14 cellular contexts compared by ENCODE assay signal in the genomic region with DNA sequence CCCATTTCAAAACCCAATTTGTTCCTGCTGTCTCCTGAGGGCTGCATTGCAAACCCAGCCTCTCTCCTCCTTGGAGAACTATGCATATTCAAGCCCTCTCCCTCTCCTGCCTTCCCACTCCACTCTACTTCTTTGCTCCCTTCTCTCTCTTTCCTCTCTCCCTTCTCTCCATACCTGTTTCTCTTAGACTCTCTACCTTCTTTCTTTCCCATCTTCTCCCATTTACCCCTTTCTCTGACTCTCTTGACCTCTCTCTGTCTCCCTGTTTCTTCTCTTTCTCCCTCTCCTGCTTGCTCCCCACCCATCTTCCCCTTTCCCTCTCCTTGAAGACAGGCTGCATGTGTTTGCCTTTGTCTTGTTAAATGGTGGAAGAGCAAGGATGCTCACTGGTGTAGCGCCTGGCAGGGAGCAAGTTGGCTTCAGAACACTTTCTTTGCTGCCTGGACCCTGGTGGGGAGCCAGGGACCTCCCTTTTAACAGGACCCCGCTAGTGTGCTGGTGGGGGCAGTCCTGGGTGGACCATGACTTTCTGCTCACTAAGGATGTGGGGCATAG.
DNase-seq lines count a peak whose midpoint lies in the region; ATAC-seq and TF ChIP-seq lines count a peak whose summit lies in the region.
"Had no signal": no experiment of that assay in that cellular context is flagged by ENCODE, and none has a peak within 500 bp of the region (broad histone marks: within the 10 kb centered on the region; RNA-seq: fewer than 3 reads in every experiment).

No MANE protein-coding gene starts in this region.

- intact Hi-C loops in Right ventricle myocardium inferior (cut with DNase I): no loop called here
- intact Hi-C loops in left ventricle myocardium superior (cut with micrococcal nuclease): no loop called here
- intact Hi-C loops in activated T-helper 1 cell treated with anti-CD3 and anti-CD28 coated beads, Interleukin-12 subunit alpha, Interleukin-12 subunit beta, Interleukin-2, Interleukin-4 antibody, amounts not matched to agents 30 ng/mL and 10 ng/mL and 1 ng/mL, durations not matched to agents 14 hours and 24 hours and 36 hours (cut with micrococcal nuclease): no loop called here

- in situ Hi-C loops in brain microvascular endothelial cell (cut with HindIII; ENCODE audit: low pct_ligation_motif_present, low sequenced_read_pairs): no loop called here

- peaks cover 11% of the 10 kb centered on the region for H3K4me1 Mint-ChIP-seq in activated T-helper 17 cell treated with anti-CD3 and anti-CD28 coated beads, Interleukin-2, amount 50 U/mL, for 72 hours
- H3K4me1 Mint-ChIP-seq in activated T-helper 1 cell treated with anti-CD3 and anti-CD28 coated beads, Interleukin-12 subunit alpha, Interleukin-12 subunit beta, Interleukin-2, Interleukin-4 antibody, amounts not matched to agents 30 ng/mL and 10 ng/mL and 1 ng/mL, durations not matched to agents 14 hours and 24 hours and 36 hours (ENCODE audit: low read depth): no peaks in the 10 kb centered on the region
- H3K4me1 Mint-ChIP-seq: CD4-positive, alpha-beta memory T cell had no signal

- H3K27ac ChIP-seq in iPS-20b (ENCODE audit: low read length): no peak overlapping the region
- H3K27ac ChIP-seq in brain microvascular endothelial cell: no peak overlapping the region
- H3K27ac ChIP-seq: BLaER1 treated with 17β-estradiol and CSF1 and Interleukin-3, amounts not matched to agents 10 nM and 100 nM had no signal

- H3K36me3 Mint-ChIP-seq in activated T-helper 17 cell treated with anti-CD3 and anti-CD28 coated beads, Interleukin-2, amount 50 U/mL, for 72 hours (ENCODE audit: low read depth): no peaks in the 10 kb centered on the region
- no peaks in the 10 kb centered on the region for H3K36me3 Mint-ChIP-seq in activated T-helper 1 cell treated with anti-CD3 and anti-CD28 coated beads, Interleukin-12 subunit alpha, Interleukin-12 subunit beta, Interleukin-2, Interleukin-4 antibody, amounts not matched to agents 30 ng/mL and 10 ng/mL and 1 ng/mL, durations not matched to agents 14 hours and 24 hours and 36 hours (ENCODE audit: low read depth)
- H3K36me3 Mint-ChIP-seq: CD4-positive, alpha-beta memory T cell had no signal

- no peaks in the 10 kb centered on the region for H3K9me3 ChIP-seq in iPS-20b (ENCODE audit: insufficient read depth, low read depth, low read length)
- H3K9me3 ChIP-seq: BLaER1 treated with 17β-estradiol and CSF1 and Interleukin-3, amounts not matched to agents 10 nM and 100 nM had no signal

- H3K9ac ChIP-seq in iPS-20b (ENCODE audit: low read depth, low read length): 0 out of 2 replicates have a peak overlapping the region, but pooled peaks have one; percentile 7
- H3K9ac ChIP-seq: BLaER1 treated with 17β-estradiol and CSF1 and Interleukin-3, amounts not matched to agents 10 nM and 100 nM had no signal

- no peak overlapping the region for H3K4me3 Mint-ChIP-seq in activated T-helper 17 cell treated with anti-CD3 and anti-CD28 coated beads, Interleukin-2, amount 50 U/mL, for 72 hours
- no peak overlapping the region for H3K4me3 Mint-ChIP-seq in activated T-helper 1 cell treated with anti-CD3 and anti-CD28 coated beads, Interleukin-12 subunit alpha, Interleukin-12 subunit beta, Interleukin-2, Interleukin-4 antibody, amounts not matched to agents 30 ng/mL and 10 ng/mL and 1 ng/mL, durations not matched to agents 14 hours and 24 hours and 36 hours
- H3K4me3 Mint-ChIP-seq: CD4-positive, alpha-beta memory T cell had no signal

- H3K9me3 Mint-ChIP-seq in activated T-helper 17 cell treated with anti-CD3 and anti-CD28 coated beads, Interleukin-2, amount 50 U/mL, for 72 hours: no peaks in the 10 kb centered on the region
- H3K9me3 Mint-ChIP-seq in activated T-helper 1 cell treated with anti-CD3 and anti-CD28 coated beads, Interleukin-12 subunit alpha, Interleukin-12 subunit beta, Interleukin-2, Interleukin-4 antibody, amounts not matched to agents 30 ng/mL and 10 ng/mL and 1 ng/mL, durations not matched to agents 14 hours and 24 hours and 36 hours: no peaks in the 10 kb centered on the region
- H3K9me3 Mint-ChIP-seq: CD4-positive, alpha-beta memory T cell had no signal

- H3K4me1 ChIP-seq in iPS-20b (ENCODE audit: insufficient read depth, low read length): peaks cover 17% of the 10 kb centered on the region; the same call in 1 of the 2 replicates

- no peaks in the 10 kb centered on the region for H3K36me3 ChIP-seq in iPS-20b (ENCODE audit: insufficient read depth, low read depth, low read length)
- H3K36me3 ChIP-seq in brain microvascular endothelial cell (replicated peaks): no peaks in the 10 kb centered on the region
- H3K36me3 ChIP-seq: BLaER1 treated with 17β-estradiol and CSF1 and Interleukin-3, amounts not matched to agents 10 nM and 100 nM had no signal

- no peak for TF ChIP-seq CTCF in brain microvascular endothelial cell (IDR thresholded peaks at IDR 0.05; ENCODE audit: low read depth, low read length, missing control alignments)

- no peak for ATAC-seq in Right ventricle myocardium inferior
- ATAC-seq in left ventricle myocardium superior: no peak
- ATAC-seq in activated T-helper 17 cell treated with anti-CD3 and anti-CD28 coated beads, Interleukin-2, amount 50 U/mL, for 72 hours (replicated peaks): no peak
- ATAC-seq: GM12878 had no signal

- H3K27me3 Mint-ChIP-seq in activated T-helper 17 cell treated with anti-CD3 and anti-CD28 coated beads, Interleukin-2, amount 50 U/mL, for 72 hours: peaks cover 5% of the 10 kb centered on the region
- H3K27me3 Mint-ChIP-seq in activated T-helper 1 cell treated with anti-CD3 and anti-CD28 coated beads, Interleukin-12 subunit alpha, Interleukin-12 subunit beta, Interleukin-2, Interleukin-4 antibody, amounts not matched to agents 30 ng/mL and 10 ng/mL and 1 ng/mL, durations not matched to agents 14 hours and 24 hours and 36 hours (ENCODE audit: insufficient read depth): no peaks in the 10 kb centered on the region

- H3K4me3 ChIP-seq in iPS-20b (ENCODE audit: low read length) (no peak overlapping the region), brain microvascular endothelial cell (ENCODE audit: low read depth, low read length) (no peak overlapping the region)
- H3K4me3 ChIP-seq: BLaER1 treated with 17β-estradiol and CSF1 and Interleukin-3, amounts not matched to agents 10 nM and 100 nM; GM12878 had no signal

- H3K27ac Mint-ChIP-seq in activated T-helper 17 cell treated with anti-CD3 and anti-CD28 coated beads, Interleukin-2, amount 50 U/mL, for 72 hours: peak overlapping the region; percentile 21
- H3K27ac Mint-ChIP-seq in activated T-helper 1 cell treated with anti-CD3 and anti-CD28 coated beads, Interleukin-12 subunit alpha, Interleukin-12 subunit beta, Interleukin-2, Interleukin-4 antibody, amounts not matched to agents 30 ng/mL and 10 ng/mL and 1 ng/mL, durations not matched to agents 14 hours and 24 hours and 36 hours: no peak overlapping the region

- H3K27me3 ChIP-seq in iPS-20b (ENCODE audit: insufficient read depth, low read length) (no peaks in the 10 kb centered on the region), brain microvascular endothelial cell (replicated peaks) (peaks cover 3% of the 10 kb centered on the region)
- H3K27me3 ChIP-seq: BLaER1 treated with 17β-estradiol and CSF1 and Interleukin-3, amounts not matched to agents 10 nM and 100 nM had no signal

- DNase-seq in Right ventricle myocardium inferior (ENCODE audit: missing footprints) (peak; percentile 33), left ventricle myocardium superior (no peak), RPMI8226 (no peak), brain microvascular endothelial cell (no peak), C1 segment of cervical spinal cord (lab: John Stamatoyannopoulos, UW) (no peak)
- DNase-seq in activated T-helper 1 cell treated with anti-CD3 and anti-CD28 coated beads, Interleukin-12 subunit alpha, Interleukin-12 subunit beta, Interleukin-2, Interleukin-4 antibody, amounts not matched to agents 30 ng/mL and 10 ng/mL and 1 ng/mL, durations not matched to agents 14 hours and 24 hours and 36 hours (ENCODE audit: low spot score): no peak
- DNase-seq: 8988T; AML-193; CD4-positive, alpha-beta memory T cell; DMS79 had no signal
